In genomic region chr1:40032240-40032891, GRCh38 we compare ENCODE assay signal across 8 cellular contexts. TPM values are rescaled to one million over a fixed set of nuclear protein-coding genes. Genes with fewer than 3 reads are reported as not detected.
DNase-seq lines count a peak whose midpoint lies in the region; ATAC-seq and TF ChIP-seq lines count a peak whose summit lies in the region.

No MANE protein-coding gene starts in this region.

- no peaks in the 10 kb centered on the region for H3K79me2 ChIP-seq in MM.1S (ENCODE audit: low read length)

- ATAC-seq in HG02571 (IDR thresholded peaks at IDR 0.05; ENCODE audit: unreplicated experiment) (no peak), GM18907 (IDR thresholded peaks at IDR 0.05; ENCODE audit: unreplicated experiment) (no peak)

- H3K9me3 Mint-ChIP-seq in immature natural killer cell: no peaks in the 10 kb centered on the region

- peaks cover 43 to 60% of the 10 kb centered on the region in 2 donors for H3K4me1 Mint-ChIP-seq in immature natural killer cell

- H3K9me3 ChIP-seq in MM.1S (replicated peaks; ENCODE audit: insufficient read depth, low read length): no peaks in the 10 kb centered on the region

- H2AFZ ChIP-seq in MM.1S (ENCODE audit: low read length): no peak overlapping the region

- H3F3A ChIP-seq in MM.1S (ENCODE audit: insufficient read depth, low read length): no peaks in the 10 kb centered on the region

- H3K36me3 Mint-ChIP-seq in immature natural killer cell: peaks cover 0 to 3% (median 0%) of the 10 kb centered on the region in 3 donors

- no peaks in the 10 kb centered on the region for H3K9me2 ChIP-seq in MM.1S (replicated peaks; ENCODE audit: insufficient read depth, low read length)

- no peak overlapping the region for H3K27ac ChIP-seq in MM.1S (ENCODE audit: low read length)

- peaks cover 0 to 3% (median 3%) of the 10 kb centered on the region in 3 donors for H3K27me3 Mint-ChIP-seq in immature natural killer cell (ENCODE audit: low read depth in 3 of 3)

- peak; percentile 25 for DNase-seq in GM04504 (ENCODE audit: low read depth)
- DNase-seq in MM.1S: peak; percentile 74
- peak; percentile 32 for DNase-seq in SKM-1 (lab: John Stamatoyannopoulos, UW; ENCODE audit: unreplicated experiment)
- DNase-seq in astrocyte of the hippocampus (ENCODE audit: low read depth, low spot score): peak; percentile 84
- DNase-seq in immature natural killer cell: peak; percentile 29 to 55 (median 50)
- peak; percentile 46 for DNase-seq in stimulated activated CD4-positive, alpha-beta T cell treated with anti-CD3 and anti-CD28 coated beads, Interleukin-2, amount 100 ng/mL, for 4 hours (ENCODE audit: low read depth)

- peak overlapping the region in 5 of 6 donors; percentile 2 to 75 (median 42) for H3K27ac Mint-ChIP-seq in immature natural killer cell

- H3K4me1 ChIP-seq in MM.1S (ENCODE audit: low read length): peaks cover 10% of the 10 kb centered on the region

- no peak overlapping the region for H3K9ac ChIP-seq in MM.1S (ENCODE audit: low read length)

- TF ChIP-seq CTCF in MM.1S (IDR thresholded peaks at IDR 0.05; ENCODE audit: low read length): peak; percentile 88

- H3K27me3 ChIP-seq in MM.1S (replicated peaks; ENCODE audit: insufficient read depth, low read length): no peaks in the 10 kb centered on the region

- H3K36me3 ChIP-seq in MM.1S (replicated peaks; ENCODE audit: insufficient read depth, low read length): no peaks in the 10 kb centered on the region

- H4K20me1 ChIP-seq in MM.1S (ENCODE audit: insufficient read depth, low read length): no peaks in the 10 kb centered on the region

- no peak overlapping the region for H3K4me3 ChIP-seq in MM.1S (ENCODE audit: low read length)

- H3K4me3 Mint-ChIP-seq in immature natural killer cell: peak overlapping the region in 1 of 5 donors; percentile 33

- H3K4me2 ChIP-seq in MM.1S (ENCODE audit: low read depth, low read length): no peak overlapping the region

RNA-seq across cellular contexts. Expression of gene CAP1, which starts 8.2 kb away (rescaled TPM):
- 1,000 to 10,000 TPM in 1 of 3 donors, 100 to 1,000 TPM in 2; 766 to 1,293 (median 950) TPM for polyA plus RNA-seq in immature natural killer cell

Comparison
In these comparisons a context has a peak if more than half of its experiments do, and no peak if none do; other contexts are left out.
1. DNase-seq: peak in every context shown above with its lines; median percentile 84 in astrocyte of the hippocampus; 74 in MM.1S; 50 in immature natural killer cell; 46 in stimulated activated CD4-positive, alpha-beta T cell treated with anti-CD3 and anti-CD28 coated beads, Interleukin-2, amount 100 ng/mL, for 4 hours; 32 in SKM-1; 25 in GM04504.